ENCODE assay signal across 1 cellular context in the genomic region with DNA sequence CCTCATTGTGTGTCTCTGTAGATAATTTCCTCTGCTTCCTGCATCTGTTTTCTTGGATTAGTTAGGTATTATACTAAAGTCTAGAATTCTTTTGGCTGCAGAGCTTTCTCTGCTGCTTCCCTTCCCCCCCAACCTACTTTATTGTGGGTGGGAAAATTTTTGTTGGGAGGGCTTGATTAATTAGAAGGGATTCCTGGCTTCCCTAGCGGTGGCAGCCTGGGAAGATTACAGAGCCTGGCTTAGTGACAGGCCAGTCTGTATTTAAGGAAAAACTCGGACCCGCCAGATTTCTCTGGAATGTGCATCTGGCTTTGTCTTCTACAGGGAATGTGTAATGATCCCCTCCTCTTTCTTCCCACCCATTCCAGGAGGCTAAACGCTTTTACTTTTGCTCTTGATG.
A peak's percentile ranks its signal among the peaks of the same experiment; 100 is the strongest.
TF ChIP-seq lines count a peak whose summit lies in the region.

No MANE protein-coding gene starts in this region.

TF ChIP-seq in GM23338, 12 proteins besides CTCF, POLR2A, EP300 and RAD21:
- TF ChIP-seq, protein P1, sequence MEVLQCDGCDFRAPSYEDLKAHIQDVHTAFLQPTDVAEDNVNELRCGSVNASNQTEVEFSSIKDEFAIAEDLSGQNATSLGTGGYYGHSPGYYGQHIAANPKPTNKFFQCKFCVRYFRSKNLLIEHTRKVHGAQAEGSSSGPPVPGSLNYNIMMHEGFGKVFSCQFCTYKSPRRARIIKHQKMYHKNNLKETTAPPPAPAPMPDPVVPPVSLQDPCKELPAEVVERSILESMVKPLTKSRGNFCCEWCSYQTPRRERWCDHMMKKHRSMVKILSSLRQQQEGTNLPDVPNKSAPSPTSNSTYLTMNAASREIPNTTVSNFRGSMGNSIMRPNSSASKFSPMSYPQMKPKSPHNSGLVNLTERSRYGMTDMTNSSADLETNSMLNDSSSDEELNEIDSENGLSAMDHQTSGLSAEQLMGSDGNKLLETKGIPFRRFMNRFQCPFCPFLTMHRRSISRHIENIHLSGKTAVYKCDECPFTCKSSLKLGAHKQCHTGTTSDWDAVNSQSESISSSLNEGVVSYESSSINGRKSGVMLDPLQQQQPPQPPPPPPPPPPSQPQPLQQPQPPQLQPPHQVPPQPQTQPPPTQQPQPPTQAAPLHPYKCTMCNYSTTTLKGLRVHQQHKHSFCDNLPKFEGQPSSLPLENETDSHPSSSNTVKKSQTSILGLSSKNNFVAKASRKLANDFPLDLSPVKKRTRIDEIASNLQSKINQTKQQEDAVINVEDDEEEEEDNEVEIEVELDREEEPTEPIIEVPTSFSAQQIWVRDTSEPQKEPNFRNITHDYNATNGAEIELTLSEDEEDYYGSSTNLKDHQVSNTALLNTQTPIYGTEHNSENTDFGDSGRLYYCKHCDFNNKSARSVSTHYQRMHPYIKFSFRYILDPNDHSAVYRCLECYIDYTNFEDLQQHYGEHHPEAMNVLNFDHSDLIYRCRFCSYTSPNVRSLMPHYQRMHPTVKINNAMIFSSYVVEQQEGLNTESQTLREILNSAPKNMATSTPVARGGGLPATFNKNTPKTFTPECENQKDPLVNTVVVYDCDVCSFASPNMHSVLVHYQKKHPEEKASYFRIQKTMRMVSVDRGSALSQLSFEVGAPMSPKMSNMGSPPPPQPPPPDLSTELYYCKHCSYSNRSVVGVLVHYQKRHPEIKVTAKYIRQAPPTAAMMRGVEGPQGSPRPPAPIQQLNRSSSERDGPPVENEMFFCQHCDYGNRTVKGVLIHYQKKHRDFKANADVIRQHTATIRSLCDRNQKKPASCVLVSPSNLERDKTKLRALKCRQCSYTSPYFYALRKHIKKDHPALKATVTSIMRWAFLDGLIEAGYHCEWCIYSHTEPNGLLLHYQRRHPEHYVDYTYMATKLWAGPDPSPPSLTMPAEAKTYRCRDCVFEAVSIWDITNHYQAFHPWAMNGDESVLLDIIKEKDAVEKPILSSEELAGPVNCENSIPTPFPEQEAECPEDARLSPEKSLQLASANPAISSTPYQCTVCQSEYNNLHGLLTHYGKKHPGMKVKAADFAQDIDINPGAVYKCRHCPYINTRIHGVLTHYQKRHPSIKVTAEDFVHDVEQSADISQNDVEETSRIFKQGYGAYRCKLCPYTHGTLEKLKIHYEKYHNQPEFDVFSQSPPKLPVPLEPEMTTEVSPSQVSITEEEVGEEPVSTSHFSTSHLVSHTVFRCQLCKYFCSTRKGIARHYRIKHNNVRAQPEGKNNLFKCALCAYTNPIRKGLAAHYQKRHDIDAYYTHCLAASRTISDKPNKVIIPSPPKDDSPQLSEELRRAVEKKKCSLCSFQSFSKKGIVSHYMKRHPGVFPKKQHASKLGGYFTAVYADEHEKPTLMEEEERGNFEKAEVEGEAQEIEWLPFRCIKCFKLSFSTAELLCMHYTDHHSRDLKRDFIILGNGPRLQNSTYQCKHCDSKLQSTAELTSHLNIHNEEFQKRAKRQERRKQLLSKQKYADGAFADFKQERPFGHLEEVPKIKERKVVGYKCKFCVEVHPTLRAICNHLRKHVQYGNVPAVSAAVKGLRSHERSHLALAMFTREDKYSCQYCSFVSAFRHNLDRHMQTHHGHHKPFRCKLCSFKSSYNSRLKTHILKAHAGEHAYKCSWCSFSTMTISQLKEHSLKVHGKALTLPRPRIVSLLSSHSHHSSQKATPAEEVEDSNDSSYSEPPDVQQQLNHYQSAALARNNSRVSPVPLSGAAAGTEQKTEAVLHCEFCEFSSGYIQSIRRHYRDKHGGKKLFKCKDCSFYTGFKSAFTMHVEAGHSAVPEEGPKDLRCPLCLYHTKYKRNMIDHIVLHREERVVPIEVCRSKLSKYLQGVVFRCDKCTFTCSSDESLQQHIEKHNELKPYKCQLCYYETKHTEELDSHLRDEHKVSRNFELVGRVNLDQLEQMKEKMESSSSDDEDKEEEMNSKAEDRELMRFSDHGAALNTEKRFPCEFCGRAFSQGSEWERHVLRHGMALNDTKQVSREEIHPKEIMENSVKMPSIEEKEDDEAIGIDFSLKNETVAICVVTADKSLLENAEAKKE (CRISPR knock-in tag; IDR thresholded peaks at IDR 0.05) = 0 out of 2 replicates have a peak, but pooled peaks have one; percentile 25
- TF ChIP-seq EZH2 (IDR thresholded peaks at IDR 0.05; ENCODE audit: low read depth, unreplicated experiment) = no peak
